ENCODE assay signal across 34 cellular contexts in the genomic region with DNA sequence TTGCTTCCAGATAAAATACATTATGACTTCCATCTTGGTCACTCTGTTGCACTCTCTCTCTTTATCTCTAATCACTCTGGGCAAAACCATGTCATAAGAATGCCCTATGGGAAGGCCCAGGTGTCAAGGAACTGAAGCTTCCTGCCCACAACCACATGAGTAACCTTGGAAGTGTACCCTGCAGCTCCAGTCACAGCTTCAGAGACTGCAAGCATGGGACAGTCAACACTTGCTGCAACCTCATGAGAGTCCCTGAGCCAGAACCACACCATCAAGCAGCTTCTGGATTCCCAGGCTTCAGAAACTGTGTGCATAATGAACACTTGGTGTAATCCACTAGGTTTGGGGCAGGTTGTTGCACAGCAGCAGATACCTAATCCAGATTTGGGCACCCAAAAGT.
"Had no signal": no experiment of that assay in that cellular context is flagged by ENCODE, and none has a peak within 500 bp of the region (broad histone marks: within the 10 kb centered on the region; RNA-seq: fewer than 3 reads in every experiment).

No MANE protein-coding gene starts in this region.

- H3K27ac ChIP-seq: adrenal gland, cardiac muscle cell, VCaP had no signal

- H3K36me3 Mint-ChIP-seq: activated CD4-positive, alpha-beta memory T cell treated with anti-CD3 and anti-CD28 coated beads for 36 hours; activated naive CD4-positive, alpha-beta T cell treated with anti-CD3 and anti-CD28 coated beads, Interleukin-2, amount 50 U/mL, for 72 hours; activated naive CD8-positive, alpha-beta T cell treated with anti-CD3 and anti-CD28 coated beads for 36 hours; brain had no signal

- H3K4me1 ChIP-seq: adrenal gland had no signal

- H3K27ac Mint-ChIP-seq: activated B cell treated with CpG ODN at 0.5 μM for 24 hours; activated CD4-positive, alpha-beta memory T cell treated with anti-CD3 and anti-CD28 coated beads for 36 hours; activated CD4-positive, alpha-beta T cell treated with anti-CD3 and anti-CD28 coated beads, Interleukin-2, amount 10 ng/mL, durations not matched to agents 7 days and 5 days; activated CD8-positive, alpha-beta T cell treated with anti-CD3 and anti-CD28 coated beads for 36 hours; activated naive CD4-positive, alpha-beta T cell treated with anti-CD3 and anti-CD28 coated beads for 36 hours; activated naive CD4-positive, alpha-beta T cell treated with anti-CD3 and anti-CD28 coated beads, Interleukin-2, amount 50 U/mL, for 72 hours; activated naive CD8-positive, alpha-beta T cell treated with anti-CD3 and anti-CD28 coated beads for 36 hours; activated T-cell treated with anti-CD3 and anti-CD28 coated beads, Interleukin-2, amount 50 U/mL, for 72 hours; activated T-helper 1 cell treated with anti-CD3 and anti-CD28 coated beads, Interleukin-12 subunit alpha, Interleukin-12 subunit beta, Interleukin-2, Interleukin-4 antibody, amounts not matched to agents 30 ng/mL and 10 ng/mL and 1 ng/mL, durations not matched to agents 14 hours and 24 hours and 36 hours; activated T-helper 17 cell treated with anti-CD3 and anti-CD28 coated beads, Interleukin-2, amount 50 U/mL, for 72 hours; brain; T-helper 1 cell treated with Interleukin-12 subunit alpha and Interleukin-12 subunit beta and Interleukin-4 antibody, amounts not matched to agents 30 μg/mL and 1 μg/mL, for 36 hours; T-helper 2 cell treated with Interferon-gamma antibody and Interleukin-4, amounts not matched to agents 5 μg/mL and 100 μg/mL, for 36 hours had no signal

- H3K36me3 ChIP-seq: adrenal gland, cardiac muscle cell had no signal

- H3K4me1 Mint-ChIP-seq: activated T-helper 17 cell treated with anti-CD3 and anti-CD28 coated beads, Interleukin-2, amount 50 U/mL, for 72 hours had no signal

- H3K4me3 ChIP-seq: adrenal gland, cardiac muscle cell had no signal

- H3K27me3 Mint-ChIP-seq: activated naive CD8-positive, alpha-beta T cell treated with anti-CD3 and anti-CD28 coated beads for 36 hours; central memory CD8-positive, alpha-beta T cell had no signal

- H3K4me3 Mint-ChIP-seq: activated B cell treated with CpG ODN at 0.5 μM for 24 hours; activated CD4-positive, alpha-beta memory T cell treated with anti-CD3 and anti-CD28 coated beads for 36 hours; activated CD4-positive, alpha-beta T cell treated with anti-CD3 and anti-CD28 coated beads, Interleukin-2, amount 10 ng/mL, durations not matched to agents 7 days and 5 days; activated CD8-positive, alpha-beta T cell treated with anti-CD3 and anti-CD28 coated beads for 36 hours; activated naive CD4-positive, alpha-beta T cell treated with anti-CD3 and anti-CD28 coated beads for 36 hours; activated naive CD8-positive, alpha-beta T cell treated with anti-CD3 and anti-CD28 coated beads for 36 hours; activated T-cell treated with anti-CD3 and anti-CD28 coated beads, Interleukin-2, amount 50 U/mL, for 4 hours; activated T-cell treated with anti-CD3 and anti-CD28 coated beads, Interleukin-2, amount 50 U/mL, for 72 hours; activated T-helper 1 cell treated with anti-CD3 and anti-CD28 coated beads, Interleukin-12 subunit alpha, Interleukin-12 subunit beta, Interleukin-2, Interleukin-4 antibody, amounts not matched to agents 30 ng/mL and 10 ng/mL and 1 ng/mL, durations not matched to agents 14 hours and 24 hours and 36 hours; activated T-helper 17 cell treated with anti-CD3 and anti-CD28 coated beads, Interleukin-2, amount 50 U/mL, for 72 hours; brain; central memory CD8-positive, alpha-beta T cell; T-helper 1 cell treated with Interleukin-12 subunit alpha and Interleukin-12 subunit beta and Interleukin-4 antibody, amounts not matched to agents 30 μg/mL and 1 μg/mL, for 36 hours; T-helper 2 cell treated with Interferon-gamma antibody and Interleukin-4, amounts not matched to agents 5 μg/mL and 100 μg/mL, for 36 hours had no signal

- H3K9me3 Mint-ChIP-seq: activated B cell treated with CpG ODN at 0.5 μM for 24 hours; activated CD4-positive, alpha-beta memory T cell treated with anti-CD3 and anti-CD28 coated beads for 36 hours; activated CD4-positive, alpha-beta T cell treated with anti-CD3 and anti-CD28 coated beads, Interleukin-2, amount 10 ng/mL, durations not matched to agents 7 days and 5 days; activated naive CD4-positive, alpha-beta T cell treated with anti-CD3 and anti-CD28 coated beads, Interleukin-2, amount 50 U/mL, for 72 hours; activated T-helper 1 cell treated with anti-CD3 and anti-CD28 coated beads, Interleukin-12 subunit alpha, Interleukin-12 subunit beta, Interleukin-2, Interleukin-4 antibody, amounts not matched to agents 30 ng/mL and 10 ng/mL and 1 ng/mL, durations not matched to agents 14 hours and 24 hours and 36 hours; activated T-helper 17 cell treated with anti-CD3 and anti-CD28 coated beads, Interleukin-2, amount 50 U/mL, for 72 hours; central memory CD8-positive, alpha-beta T cell; T-helper 1 cell treated with Interleukin-12 subunit alpha and Interleukin-12 subunit beta and Interleukin-4 antibody, amounts not matched to agents 30 μg/mL and 1 μg/mL, for 36 hours; T-helper 2 cell treated with Interferon-gamma antibody and Interleukin-4, amounts not matched to agents 5 μg/mL and 100 μg/mL, for 36 hours had no signal

- DNase-seq: activated B cell treated with CpG ODN at 0.5 μM for 24 hours; activated CD4-positive, alpha-beta memory T cell treated with anti-CD3 and anti-CD28 coated beads for 36 hours; activated CD4-positive, alpha-beta T cell treated with anti-CD3 and anti-CD28 coated beads for 4 hours; activated CD4-positive, alpha-beta T cell treated with anti-CD3 and anti-CD28 coated beads, Interleukin-2, amount 10 ng/mL, durations not matched to agents 7 days and 5 days; activated CD4-positive, CD25-positive, alpha-beta regulatory T cell treated with anti-CD3 and anti-CD28 coated beads, Interleukin-2, amount 50 U/mL, for 72 hours; activated CD8-positive, alpha-beta memory T cell treated with anti-CD3 and anti-CD28 coated beads, Interleukin-2, amount 50 U/mL, for 4 hours; activated CD8-positive, alpha-beta T cell treated with anti-CD3 and anti-CD28 coated beads for 36 hours; activated effector memory CD4-positive, alpha-beta T cell treated with anti-CD3 and anti-CD28 coated beads, Interleukin-2, amount 50 U/mL, for 16 hours; activated gamma-delta T cell treated with Interleukin-2 at 50 U/mL for 16 hours; activated naive CD4-positive, alpha-beta T cell; activated naive CD4-positive, alpha-beta T cell treated with anti-CD3 and anti-CD28 coated beads for 36 hours; activated naive CD4-positive, alpha-beta T cell treated with anti-CD3 and anti-CD28 coated beads, Interleukin-2, amount 50 U/mL, for 16 hours; activated naive CD8-positive, alpha-beta T cell treated with anti-CD3 and anti-CD28 coated beads for 36 hours; activated T-cell treated with anti-CD3 and anti-CD28 coated beads for 4 hours; activated T-cell treated with anti-CD3 and anti-CD28 coated beads, Interleukin-2, amount 50 U/mL, for 1 hour; activated T-cell treated with anti-CD3 and anti-CD28 coated beads, Interleukin-2, amount 50 U/mL, for 4 hours; activated T-cell treated with anti-CD3 and anti-CD28 coated beads, Interleukin-2, amount 50 U/mL, for 72 hours; adrenal gland; amniotic stem cell; aorta; caudate nucleus; cerebellar nuclear complex; T-helper 1 cell; T-helper 2 cell; T-helper 9 cell had no signal

- H3K27me3 ChIP-seq: adrenal gland, cardiac muscle cell had no signal

- ATAC-seq: activated CD8-positive, alpha-beta T cell treated with anti-CD3 and anti-CD28 coated beads for 36 hours; activated naive CD4-positive, alpha-beta T cell treated with anti-CD3 and anti-CD28 coated beads, Interleukin-2, amount 50 U/mL, for 72 hours; activated T-cell treated with anti-CD3 and anti-CD28 coated beads, Interleukin-2, amount 50 U/mL, for 4 hours; activated T-cell treated with anti-CD3 and anti-CD28 coated beads, Interleukin-2, amount 50 U/mL, for 72 hours; activated T-helper 17 cell treated with anti-CD3 and anti-CD28 coated beads, Interleukin-2, amount 50 U/mL, for 72 hours had no signal

- H3K9me3 ChIP-seq: adrenal gland had no signal
